12 cellular contexts compared by ENCODE assay signal in genomic region chr14:38080696-38081095, GRCh38.
DNase-seq lines count a peak whose midpoint lies in the region; ATAC-seq and TF ChIP-seq lines count a peak whose summit lies in the region.
"Had no signal": no experiment of that assay in that cellular context is flagged by ENCODE, and none has a peak within 500 bp of the region (broad histone marks: within the 10 kb centered on the region; RNA-seq: fewer than 3 reads in every experiment).

No MANE protein-coding gene starts in this region.

- peak overlapping the region; percentile 43; the same call in 1 of the 2 replicates for H2AFZ ChIP-seq in OCI-LY1 (ENCODE audit: low read length)
- H2AFZ ChIP-seq: GM23248 had no signal

- no peaks in the 10 kb centered on the region for H3K9me3 ChIP-seq in OCI-LY1 (ENCODE audit: low read length)
- H3K9me3 ChIP-seq in spleen = no peaks in the 10 kb centered on the region
- H3K9me3 ChIP-seq: BE2C had no signal

- H3K4me3 Mint-ChIP-seq in progenitor cell of endocrine pancreas (ENCODE audit: low read depth) = no peak overlapping the region

- no peak for TF ChIP-seq CTCF in OCI-LY1 (IDR thresholded peaks at IDR 0.05; ENCODE audit: low read length)
- no peak for TF ChIP-seq CTCF in progenitor cell of endocrine pancreas (IDR thresholded peaks at IDR 0.05; ENCODE audit: unreplicated experiment)
- TF ChIP-seq CTCF in spleen (IDR thresholded peaks at IDR 0.05 in 8 of 11, conservative IDR thresholded peaks at IDR 0.05 in 3 of 11) = no peak

- ATAC-seq in HG03439 (IDR thresholded peaks at IDR 0.05; ENCODE audit: unreplicated experiment) (no peak), GM19324 (IDR thresholded peaks at IDR 0.05; ENCODE audit: low FRiP score, unreplicated experiment) (no peak)

- DNase-seq in Caki2 (ENCODE audit: low read depth) = peak; percentile 77
- DNase-seq in kidney glomerular epithelial cell (lab: John Stamatoyannopoulos, UW) = peak; percentile 16
- DNase-seq in progenitor cell of endocrine pancreas (ENCODE audit: low spot score, unreplicated experiment) = no peak
- no peak for DNase-seq in spleen
- DNase-seq: BE2C, Calu3, DMS 273 treated with DMSO at 0.1 percent for 48 hours had no signal

- H4K20me1 ChIP-seq in OCI-LY1 (ENCODE audit: insufficient read depth, low read length) = no peaks in the 10 kb centered on the region

- H3K9me2 ChIP-seq in OCI-LY1 (ENCODE audit: low read depth, low read length) = no peaks in the 10 kb centered on the region

- H3K79me2 ChIP-seq in OCI-LY1 (ENCODE audit: insufficient read depth, low read length) = no peaks in the 10 kb centered on the region

- no peak overlapping the region for H3K4me2 ChIP-seq in OCI-LY1 (ENCODE audit: low read length)

- H3K36me3 ChIP-seq in OCI-LY1 (ENCODE audit: insufficient read depth, low read length) (no peaks in the 10 kb centered on the region), spleen (no peaks in the 10 kb centered on the region)
- H3K36me3 ChIP-seq: BE2C had no signal

- H3K27me3 ChIP-seq in OCI-LY1 (ENCODE audit: insufficient read depth, low read length) = no peaks in the 10 kb centered on the region
- no peaks in the 10 kb centered on the region for H3K27me3 ChIP-seq in spleen (replicated peaks in 1 of 7)
- H3K27me3 ChIP-seq: BE2C had no signal

- peaks cover 11% of the 10 kb centered on the region for H3K4me1 Mint-ChIP-seq in progenitor cell of endocrine pancreas (ENCODE audit: low read depth)

- no peak overlapping the region for H3K9ac ChIP-seq in OCI-LY1 (ENCODE audit: low read length)
- H3K9ac ChIP-seq: GM23248 had no signal

- no peak overlapping the region for H3K27ac Mint-ChIP-seq in progenitor cell of endocrine pancreas

- peak overlapping the region; percentile 9 for H3K27ac ChIP-seq in OCI-LY1 (ENCODE audit: low read depth, low read length, poor library complexity, severe bottlenecking)
- H3K27ac ChIP-seq in spleen = no peak overlapping the region
- H3K27ac ChIP-seq: C4-2B, GM23248 had no signal

- peaks cover 57% of the 10 kb centered on the region for H3K4me1 ChIP-seq in OCI-LY1 (ENCODE audit: insufficient read depth, low read length, severe bottlenecking)
- H3K4me1 ChIP-seq in spleen = peaks cover 0 to 33% (median 9%) of the 10 kb centered on the region in 6 donors

- no peak for TF ChIP-seq POLR2A in spleen (IDR thresholded peaks at IDR 0.05)

- no peaks in the 10 kb centered on the region for H3K36me3 Mint-ChIP-seq in progenitor cell of endocrine pancreas (ENCODE audit: insufficient read depth)

- H3K9me3 Mint-ChIP-seq in progenitor cell of endocrine pancreas (ENCODE audit: low read depth) = no peaks in the 10 kb centered on the region

- in situ Hi-C loops in Caki2 (cut with HindIII; ENCODE audit: low pct_unique_long_range_greater_than_20kb, low sequenced_read_pairs) = no loop called here

- intact Hi-C loops in spleen (cut with DNase I; ENCODE audit: low total_unique reads) = no loop called here

- WGBS in spleen, 5 donors = 73 to 87% (median 78%) methylated on average over 2 of the region's 2 CpGs

- no peaks in the 10 kb centered on the region for H3F3A ChIP-seq in OCI-LY1 (ENCODE audit: insufficient read depth, low read length)

- H3K27me3 Mint-ChIP-seq in progenitor cell of endocrine pancreas = no peaks in the 10 kb centered on the region

- no peak overlapping the region for H3K4me3 ChIP-seq in OCI-LY1 (ENCODE audit: low read depth, low read length, poor library complexity, severe bottlenecking)
- no peak overlapping the region for H3K4me3 ChIP-seq in spleen
- H3K4me3 ChIP-seq: GM23248 had no signal

Comparison
In these comparisons a context has a peak if more than half of its experiments do, and no peak if none do; other contexts are left out.
1. DNase-seq: peak in Caki2 (single experiment) and kidney glomerular epithelial cell (single experiment); none in progenitor cell of endocrine pancreas (single experiment) and spleen (single experiment).